ENCODE assay signal across 15 cellular contexts in genomic region chr5:143432658-143433239, GRCh38. TPM values are rescaled to one million over a fixed set of nuclear protein-coding genes. Genes with fewer than 3 reads are reported as not detected.
DNase-seq lines count a peak whose midpoint lies in the region; ATAC-seq and TF ChIP-seq lines count a peak whose summit lies in the region.
"Had no signal": no experiment of that assay in that cellular context is flagged by ENCODE, and none has a peak within 500 bp of the region (broad histone marks: within the 10 kb centered on the region; RNA-seq: fewer than 3 reads in every experiment).

No MANE protein-coding gene starts in this region.

- H3K9me3 ChIP-seq in Loucy (ENCODE audit: insufficient read depth, low read depth, low read length): no peaks in the 10 kb centered on the region
- no peaks in the 10 kb centered on the region for H3K9me3 ChIP-seq in HAP-1
- H3K9me3 ChIP-seq: esophagus squamous epithelium, prostate gland had no signal

- no peaks in the 10 kb centered on the region for H3K79me2 ChIP-seq in Loucy (ENCODE audit: insufficient read depth, low read length)

- H3K36me3 ChIP-seq in Loucy (ENCODE audit: insufficient read depth, low read length) (no peaks in the 10 kb centered on the region), HAP-1 (replicated peaks) (no peaks in the 10 kb centered on the region)
- H3K36me3 ChIP-seq: esophagus squamous epithelium, prostate gland had no signal

- H3K4me3 ChIP-seq in Loucy (ENCODE audit: low read length, poor library complexity, severe bottlenecking): no peak overlapping the region
- no peak overlapping the region for H3K4me3 ChIP-seq in HAP-1
- H3K4me3 ChIP-seq: esophagus squamous epithelium, prostate gland had no signal

- H4K20me1 ChIP-seq in Loucy (ENCODE audit: insufficient read depth, low read length, poor library complexity, severe bottlenecking): no peaks in the 10 kb centered on the region

- in situ Hi-C loops in Caki2 (cut with HindIII; ENCODE audit: low pct_unique_long_range_greater_than_20kb, low sequenced_read_pairs) (no loop called here), HAP-1 (cut with MboI; ENCODE audit: low sequenced_read_pairs) (no loop called here)

- H3K9me2 ChIP-seq in Loucy (replicated peaks; ENCODE audit: low read depth, low read length): no peaks in the 10 kb centered on the region

- no peaks in the 10 kb centered on the region for H3K27me3 ChIP-seq in Loucy (ENCODE audit: insufficient read depth, low read length, poor library complexity, severe bottlenecking)
- H3K27me3 ChIP-seq in HAP-1 (ENCODE audit: low read depth): no peaks in the 10 kb centered on the region
- H3K27me3 ChIP-seq: esophagus squamous epithelium had no signal

- ATAC-seq in GM18907 (IDR thresholded peaks at IDR 0.05; ENCODE audit: unreplicated experiment) (peak; percentile 41), GM19035 (IDR thresholded peaks at IDR 0.05; ENCODE audit: unreplicated experiment) (no peak)
- ATAC-seq: activated CD4-positive, CD25-positive, alpha-beta regulatory T cell treated with anti-CD3 and anti-CD28 coated beads, Interleukin-2, amount 50 U/mL, for 24 hours; SK-N-SH treated with all-trans-retinoic acid at 6 μM for 48 hours had no signal

- no peak overlapping the region for H3K9ac ChIP-seq in Loucy (ENCODE audit: low read depth, low read length, poor library complexity, severe bottlenecking)
- H3K9ac ChIP-seq: KMS-11 had no signal

- H2AFZ ChIP-seq in Loucy (ENCODE audit: low read length): no peak overlapping the region

- H3F3A ChIP-seq in Loucy (ENCODE audit: low read depth): 0 out of 2 replicates have a peak, but pooled peaks cover 3% of the 10 kb centered on the region

- H3K4me1 ChIP-seq in Loucy (ENCODE audit: insufficient read depth, low read length, poor library complexity, severe bottlenecking) (peaks cover 31% of the 10 kb centered on the region), HAP-1 (no peaks in the 10 kb centered on the region)
- H3K4me1 ChIP-seq: prostate gland had no signal

- H3K4me2 ChIP-seq in Loucy (ENCODE audit: low read depth, low read length, poor library complexity, severe bottlenecking): peak overlapping the region; percentile 35
- H3K4me2 ChIP-seq: KMS-11 had no signal

- DNase-seq in Caki2 (ENCODE audit: low read depth) (peak; percentile 78), kidney tubule cell (ENCODE audit: low spot score) (peak; percentile 80), HAP-1 (ENCODE audit: low spot score in 2 of 2) (no peak)
- DNase-seq in stimulated activated CD8-positive, alpha-beta memory T cell treated with anti-CD3 and anti-CD28 coated beads, Interleukin-4, amount 100 ng/mL, for 48 hours: no peak
- no peak for DNase-seq in stimulated activated CD4-positive, alpha-beta T cell treated with anti-CD3 and anti-CD28 coated beads, Interleukin-4, amount 100 ng/mL, for 4 hours
- DNase-seq: esophagus squamous epithelium, HCEC 1CT, midbrain had no signal

- TF ChIP-seq CTCF in Loucy (conservative IDR thresholded peaks at IDR 0.05; ENCODE audit: low read length): no peak

RNA-seq across cellular contexts. Expression of gene NR3C1, which starts 29.3 kb away (rescaled TPM):
- 11.9 and 13.8 TPM in 2 replicates for total RNA-seq in Caki2 (2014; rRNA removed; shearing (Covaris generic); ENCODE audit: low replicate concordance)

Comparison
In these comparisons a context has a peak if more than half of its experiments do, and no peak if none do; other contexts are left out.
1. DNase-seq: peak in Caki2 (single experiment) and kidney tubule cell (single experiment); none in stimulated activated CD8-positive, alpha-beta memory T cell treated with anti-CD3 and anti-CD28 coated beads, Interleukin-4, amount 100 ng/mL, for 48 hours (single experiment), stimulated activated CD4-positive, alpha-beta T cell treated with anti-CD3 and anti-CD28 coated beads, Interleukin-4, amount 100 ng/mL, for 4 hours (0 of 2) and HAP-1 (0 of 2).